Comparison of ENCODE assay signal across 13 cellular contexts in genomic region chr1:187476671-187477070, GRCh38.
DNase-seq lines count a peak whose midpoint lies in the region; ATAC-seq, FAIRE-seq and TF ChIP-seq lines count a peak whose summit lies in the region.
"Had no signal": no experiment of that assay in that cellular context is flagged by ENCODE, and none has a peak within 500 bp of the region (broad histone marks: within the 10 kb centered on the region; RNA-seq: fewer than 3 reads in every experiment).

No MANE protein-coding gene starts in this region.

- intact Hi-C loops in gastrocnemius medialis (cut with DNase I; ENCODE audit: low total_unique reads), result no loop called here

- no peaks in the 10 kb centered on the region for H3K36me3 Mint-ChIP-seq in astrocyte (ENCODE audit: low read depth, unreplicated experiment)
- H3K36me3 Mint-ChIP-seq: activated naive CD8-positive, alpha-beta T cell had no signal

- H3K9me3 Mint-ChIP-seq in astrocyte (ENCODE audit: unreplicated experiment), result peaks cover 3% of the 10 kb centered on the region

- H3K9me3 ChIP-seq in MM.1S (replicated peaks; ENCODE audit: insufficient read depth, low read length), result no peaks in the 10 kb centered on the region
- H3K9me3 ChIP-seq in astrocyte (ENCODE audit: insufficient read depth, low read depth, low read length), result no peaks in the 10 kb centered on the region
- no peaks in the 10 kb centered on the region for H3K9me3 ChIP-seq in gastrocnemius medialis

- no peak for FAIRE-seq in astrocyte (lab: Jason Lieb, UNC)

- H3K4me1 Mint-ChIP-seq in astrocyte (ENCODE audit: low read depth, unreplicated experiment), result peaks cover 7% of the 10 kb centered on the region

- H3K9ac ChIP-seq in MM.1S (ENCODE audit: low read length), result no peak overlapping the region
- no peak overlapping the region for H3K9ac ChIP-seq in astrocyte (ENCODE audit: low read length)

- H3K4me2 ChIP-seq in MM.1S (ENCODE audit: low read depth, low read length) (no peak overlapping the region), astrocyte (ENCODE audit: low read length) (no peak overlapping the region)

- no peaks in the 10 kb centered on the region for H3K9me2 ChIP-seq in MM.1S (replicated peaks; ENCODE audit: insufficient read depth, low read length)

- H2AFZ ChIP-seq in MM.1S (ENCODE audit: low read length), result no peak overlapping the region
- H2AFZ ChIP-seq in astrocyte (ENCODE audit: low read depth, low read length), result no peak overlapping the region

- no peaks in the 10 kb centered on the region for H4K20me1 ChIP-seq in MM.1S (ENCODE audit: insufficient read depth, low read length)
- no peaks in the 10 kb centered on the region for H4K20me1 ChIP-seq in astrocyte (ENCODE audit: insufficient read depth, low read length)

- DNase-seq in MM.1S, result no peak
- DNase-seq in astrocyte (ENCODE audit: low read depth), result no peak
- DNase-seq in lung microvascular endothelial cell (ENCODE audit: low read depth in 2 of 2), result peak; percentile 29 to 36
- DNase-seq in gastrocnemius medialis, result no peak
- DNase-seq in central memory CD4-positive, alpha-beta T cell, result no peak
- DNase-seq: activated CD4-positive, alpha-beta T cell treated with anti-CD3 and anti-CD28 coated beads for 4 hours; DND-41; erythroblast; left ventricle myocardium superior; NCI-H1105 treated with DMSO at 0.1 percent for 48 hours had no signal

- H3K4me3 ChIP-seq in MM.1S (ENCODE audit: low read length) (no peak overlapping the region), astrocyte (ENCODE audit: insufficient read depth, low read depth, low read length) (no peak overlapping the region), gastrocnemius medialis (no peak overlapping the region)

- no peaks in the 10 kb centered on the region for H3K4me1 ChIP-seq in MM.1S (ENCODE audit: low read length)
- peaks cover 4% of the 10 kb centered on the region for H3K4me1 ChIP-seq in astrocyte (ENCODE audit: insufficient read depth, low read length)
- no peaks in the 10 kb centered on the region for H3K4me1 ChIP-seq in gastrocnemius medialis

- in situ Hi-C loops in gastrocnemius medialis (cut with MboI; ENCODE audit: low sequenced_read_pairs in 4 of 4), result no loop called here

- TF ChIP-seq POLR2A in gastrocnemius medialis (IDR thresholded peaks at IDR 0.05), result no peak

- no peaks in the 10 kb centered on the region for H3F3A ChIP-seq in MM.1S (ENCODE audit: insufficient read depth, low read length)

- no peak for ATAC-seq in gastrocnemius medialis
- no peak for ATAC-seq in GM21723 (IDR thresholded peaks at IDR 0.05; ENCODE audit: unreplicated experiment)
- ATAC-seq: left ventricle myocardium superior had no signal

- no peak overlapping the region for H3K4me3 Mint-ChIP-seq in astrocyte (ENCODE audit: unreplicated experiment)
- H3K4me3 Mint-ChIP-seq: activated naive CD8-positive, alpha-beta T cell had no signal

- H3K27me3 ChIP-seq in MM.1S (replicated peaks; ENCODE audit: insufficient read depth, low read length), result no peaks in the 10 kb centered on the region
- H3K27me3 ChIP-seq in astrocyte (ENCODE audit: insufficient read depth, low read length), result no peaks in the 10 kb centered on the region
- H3K27me3 ChIP-seq in gastrocnemius medialis, result no peaks in the 10 kb centered on the region

- no peak overlapping the region for H3K27ac ChIP-seq in MM.1S (ENCODE audit: low read length)
- H3K27ac ChIP-seq in astrocyte (ENCODE audit: low read depth, low read length), result no peak overlapping the region
- no peak overlapping the region for H3K27ac ChIP-seq in gastrocnemius medialis

- no peak overlapping the region for H3K27ac Mint-ChIP-seq in astrocyte (ENCODE audit: unreplicated experiment)
- H3K27ac Mint-ChIP-seq: activated naive CD8-positive, alpha-beta T cell had no signal

- no peaks in the 10 kb centered on the region for H3K79me2 ChIP-seq in MM.1S (ENCODE audit: low read length)
- no peaks in the 10 kb centered on the region for H3K79me2 ChIP-seq in astrocyte (ENCODE audit: insufficient read depth, low read length)

- H3K36me3 ChIP-seq in MM.1S (replicated peaks; ENCODE audit: insufficient read depth, low read length) (no peaks in the 10 kb centered on the region), astrocyte (ENCODE audit: insufficient read depth, low read length) (no peaks in the 10 kb centered on the region), gastrocnemius medialis (no peaks in the 10 kb centered on the region)

- TF ChIP-seq CTCF in GM12872 (IDR thresholded peaks at IDR 0.05; ENCODE audit: insufficient read depth, low read depth, low read length), result peak; percentile 10; the same call in 1 of the 3 replicates
- peak; percentile 40 for TF ChIP-seq CTCF in MM.1S (IDR thresholded peaks at IDR 0.05; ENCODE audit: low read length)
- TF ChIP-seq CTCF in astrocyte (IDR thresholded peaks at IDR 0.05; ENCODE audit: insufficient read depth, low read depth, low read length), result peak; percentile 32
- TF ChIP-seq CTCF in gastrocnemius medialis (IDR thresholded peaks at IDR 0.05 in 4 of 5, conservative IDR thresholded peaks at IDR 0.05 in 1 of 5), result no peak

- H3K27me3 Mint-ChIP-seq in astrocyte (ENCODE audit: low read depth, unreplicated experiment), result no peaks in the 10 kb centered on the region
- H3K27me3 Mint-ChIP-seq: activated naive CD8-positive, alpha-beta T cell had no signal

Comparison
In these comparisons a context has a peak if more than half of its experiments do, and no peak if none do; other contexts are left out.
1. CTCF ChIP-seq: peak in GM12872 (single experiment), MM.1S (single experiment) and astrocyte (single experiment); none in gastrocnemius medialis (0 of 5).
2. DNase-seq: peak in lung microvascular endothelial cell (2 of 2); none in MM.1S (single experiment), astrocyte (single experiment), gastrocnemius medialis (0 of 2) and central memory CD4-positive, alpha-beta T cell (single experiment).